Comparison of ENCODE assay signal across 19 cellular contexts in the genomic region with DNA sequence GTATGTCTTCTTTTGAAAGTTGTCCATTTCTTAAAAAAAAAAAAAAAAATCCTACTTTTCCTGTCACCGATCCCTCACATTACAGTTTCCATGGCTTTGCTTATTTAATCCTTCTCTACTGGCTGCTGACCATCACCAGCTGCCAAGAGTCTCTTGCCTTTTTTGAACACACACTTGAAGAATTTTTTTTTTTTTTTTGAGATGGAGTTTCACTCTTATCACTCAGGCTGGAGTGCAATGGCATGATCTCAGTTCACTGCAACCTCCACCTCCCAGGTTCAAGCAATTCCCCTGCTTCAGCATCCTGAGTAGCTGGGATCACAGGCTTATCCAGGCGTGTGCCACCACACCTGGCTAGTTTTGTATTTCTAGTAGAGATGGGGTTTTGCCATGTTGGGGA.
DNase-seq lines count a peak whose midpoint lies in the region; ATAC-seq and TF ChIP-seq lines count a peak whose summit lies in the region.
"Had no signal": no experiment of that assay in that cellular context is flagged by ENCODE, and none has a peak within 500 bp of the region (broad histone marks: within the 10 kb centered on the region; RNA-seq: fewer than 3 reads in every experiment).

No MANE protein-coding gene starts in this region.

- CTCF ChIA-PET in CD8-positive, alpha-beta T cell (lab: Charles Lee) = no interaction called here

- H3K36me3 Mint-ChIP-seq in activated naive CD8-positive, alpha-beta T cell treated with anti-CD3 and anti-CD28 coated beads, Interleukin-2, amount 10 ng/mL, durations not matched to agents 7 days and 5 days = no peaks in the 10 kb centered on the region
- no peaks in the 10 kb centered on the region for H3K36me3 Mint-ChIP-seq in activated naive CD8-positive, alpha-beta T cell treated with anti-CD3 and anti-CD28 coated beads for 36 hours
- H3K36me3 Mint-ChIP-seq in CD8-positive, alpha-beta T cell = no peaks in the 10 kb centered on the region
- H3K36me3 Mint-ChIP-seq: CD14-positive monocyte; CD4-positive, alpha-beta memory T cell; CD4-positive, CD25-positive, alpha-beta regulatory T cell had no signal

- H3K4me1 Mint-ChIP-seq in activated naive CD8-positive, alpha-beta T cell treated with anti-CD3 and anti-CD28 coated beads, Interleukin-2, amount 10 ng/mL, durations not matched to agents 7 days and 5 days = no peaks in the 10 kb centered on the region
- no peaks in the 10 kb centered on the region for H3K4me1 Mint-ChIP-seq in activated naive CD8-positive, alpha-beta T cell treated with anti-CD3 and anti-CD28 coated beads for 36 hours
- H3K4me1 Mint-ChIP-seq in CD8-positive, alpha-beta T cell (ENCODE audit: low read depth) = no peaks in the 10 kb centered on the region
- H3K4me1 Mint-ChIP-seq: CD14-positive monocyte; CD4-positive, alpha-beta memory T cell; CD4-positive, CD25-positive, alpha-beta regulatory T cell had no signal

- H3K27ac ChIP-seq in lower lobe of right lung (no peak overlapping the region), thyroid gland (peak overlapping the region; percentile 39 to 79 (median 68))
- H3K27ac ChIP-seq in CD8-positive, alpha-beta T cell (ENCODE audit: low read depth, low read length) = no peak overlapping the region
- H3K27ac ChIP-seq: BLaER1 had no signal

- no peaks in the 10 kb centered on the region for H3K9me3 Mint-ChIP-seq in activated naive CD8-positive, alpha-beta T cell treated with anti-CD3 and anti-CD28 coated beads, Interleukin-2, amount 10 ng/mL, durations not matched to agents 7 days and 5 days
- no peaks in the 10 kb centered on the region for H3K9me3 Mint-ChIP-seq in activated naive CD8-positive, alpha-beta T cell treated with anti-CD3 and anti-CD28 coated beads for 36 hours
- H3K9me3 Mint-ChIP-seq in CD8-positive, alpha-beta T cell = no peaks in the 10 kb centered on the region

- no peaks in the 10 kb centered on the region for H3K27me3 ChIP-seq in lower lobe of right lung (ENCODE audit: low read depth)
- no peaks in the 10 kb centered on the region for H3K27me3 ChIP-seq in thyroid gland
- no peaks in the 10 kb centered on the region for H3K27me3 ChIP-seq in CD8-positive, alpha-beta T cell (ENCODE audit: insufficient read depth, low read length)
- H3K27me3 ChIP-seq: BE2C, BLaER1 had no signal

- H3K4me3 Mint-ChIP-seq in activated naive CD8-positive, alpha-beta T cell treated with anti-CD3 and anti-CD28 coated beads, Interleukin-2, amount 10 ng/mL, durations not matched to agents 7 days and 5 days = no peak overlapping the region
- no peak overlapping the region for H3K4me3 Mint-ChIP-seq in activated naive CD8-positive, alpha-beta T cell treated with anti-CD3 and anti-CD28 coated beads for 36 hours
- H3K4me3 Mint-ChIP-seq in CD8-positive, alpha-beta T cell = no peak overlapping the region
- H3K4me3 Mint-ChIP-seq: CD14-positive monocyte; CD4-positive, alpha-beta memory T cell; CD4-positive, CD25-positive, alpha-beta regulatory T cell had no signal

- H3K4me1 ChIP-seq in lower lobe of right lung = peaks cover 8% of the 10 kb centered on the region
- peaks cover 14 to 15% of the 10 kb centered on the region in 2 donors for H3K4me1 ChIP-seq in thyroid gland
- H3K4me1 ChIP-seq in CD8-positive, alpha-beta T cell (ENCODE audit: insufficient read depth, low read length) = no peaks in the 10 kb centered on the region
- H3K4me1 ChIP-seq: BE2C, BLaER1, Caco-2 had no signal

- DNase-seq in activated naive CD8-positive, alpha-beta T cell treated with anti-CD3 and anti-CD28 coated beads, Interleukin-2, amount 10 ng/mL, durations not matched to agents 7 days and 5 days = no peak
- DNase-seq in activated naive CD8-positive, alpha-beta T cell treated with anti-CD3 and anti-CD28 coated beads for 36 hours = no peak
- no peak for DNase-seq in lower lobe of right lung
- peak; percentile 65 to 73 for DNase-seq in thyroid gland
- no peak for DNase-seq in CD8-positive, alpha-beta T cell
- DNase-seq in stimulated activated CD4-positive, alpha-beta T cell treated with anti-CD3 and anti-CD28 coated beads, Interleukin-2, amount 100 ng/mL, for 24 hours = no peak
- DNase-seq in activated CD8-positive, alpha-beta memory T cell treated with anti-CD3 and anti-CD28 coated beads, Interleukin-2, amount 50 U/mL, for 4 hours = no peak
- DNase-seq: 8988T; ACHN; BE2C; C1 segment of cervical spinal cord; Caco-2; Calu3; CD4-positive, alpha-beta memory T cell; CD4-positive, CD25-positive, alpha-beta regulatory T cell; DMS79 treated with DMSO at 0.1 percent for 48 hours; GF-D8 had no signal

- POLR2A ChIA-PET in activated naive CD8-positive, alpha-beta T cell treated with anti-CD3 and anti-CD28 coated beads, Interleukin-2, amount 10 ng/mL, durations not matched to agents 7 days and 5 days (lab: Charles Lee) = no interaction called here
- POLR2A ChIA-PET in CD8-positive, alpha-beta T cell (lab: Charles Lee) = no interaction called here

- H3K27me3 Mint-ChIP-seq in activated naive CD8-positive, alpha-beta T cell treated with anti-CD3 and anti-CD28 coated beads, Interleukin-2, amount 10 ng/mL, durations not matched to agents 7 days and 5 days = peaks cover 6% of the 10 kb centered on the region
- peaks cover 23% of the 10 kb centered on the region for H3K27me3 Mint-ChIP-seq in activated naive CD8-positive, alpha-beta T cell treated with anti-CD3 and anti-CD28 coated beads for 36 hours
- peaks cover 16% of the 10 kb centered on the region for H3K27me3 Mint-ChIP-seq in CD8-positive, alpha-beta T cell (ENCODE audit: low read depth)

- peak overlapping the region; percentile 18 for H3K27ac Mint-ChIP-seq in activated naive CD8-positive, alpha-beta T cell treated with anti-CD3 and anti-CD28 coated beads, Interleukin-2, amount 10 ng/mL, durations not matched to agents 7 days and 5 days
- no peak overlapping the region for H3K27ac Mint-ChIP-seq in activated naive CD8-positive, alpha-beta T cell treated with anti-CD3 and anti-CD28 coated beads for 36 hours
- H3K27ac Mint-ChIP-seq in CD8-positive, alpha-beta T cell = no peak overlapping the region
- H3K27ac Mint-ChIP-seq: CD14-positive monocyte; CD4-positive, alpha-beta memory T cell; CD4-positive, CD25-positive, alpha-beta regulatory T cell had no signal

- intact Hi-C loops in lower lobe of right lung (cut with DNase I) = no loop called here
- intact Hi-C loops in thyroid gland (cut with DNase I) = no loop called here
- intact Hi-C loops in CD8-positive, alpha-beta T cell (cut with DNase I, micrococcal nuclease) = no loop called here

- no peak overlapping the region for H3K4me3 ChIP-seq in lower lobe of right lung
- H3K4me3 ChIP-seq in thyroid gland (replicated peaks in 1 of 3) = no peak overlapping the region
- H3K4me3 ChIP-seq in CD8-positive, alpha-beta T cell (ENCODE audit: low read depth, low read length) = no peak overlapping the region
- H3K4me3 ChIP-seq: BLaER1 had no signal

- H3K9me3 ChIP-seq in lower lobe of right lung (no peaks in the 10 kb centered on the region), thyroid gland (no peaks in the 10 kb centered on the region)
- H3K9me3 ChIP-seq in CD8-positive, alpha-beta T cell (ENCODE audit: low read length) = no peaks in the 10 kb centered on the region
- H3K9me3 ChIP-seq: BE2C, BLaER1, Caco-2 had no signal

- TF ChIP-seq CTCF in lower lobe of right lung (IDR thresholded peaks at IDR 0.05) = no peak
- no peak for TF ChIP-seq CTCF in thyroid gland (IDR thresholded peaks at IDR 0.05)
- no peak for TF ChIP-seq CTCF in CD8-positive, alpha-beta T cell (IDR thresholded peaks at IDR 0.05)

- no peak for TF ChIP-seq POLR2A in thyroid gland (IDR thresholded peaks at IDR 0.05)

- H3K36me3 ChIP-seq in lower lobe of right lung (no peaks in the 10 kb centered on the region), thyroid gland (no peaks in the 10 kb centered on the region)
- H3K36me3 ChIP-seq in CD8-positive, alpha-beta T cell (ENCODE audit: insufficient read depth, low read length) = no peaks in the 10 kb centered on the region
- H3K36me3 ChIP-seq: BE2C, BLaER1 had no signal

- 24 to 27% methylated on average over 2 of the region's 2 CpGs for WGBS in thyroid gland, 2 donors

- no peak for ATAC-seq in activated naive CD8-positive, alpha-beta T cell treated with anti-CD3 and anti-CD28 coated beads, Interleukin-2, amount 10 ng/mL, durations not matched to agents 7 days and 5 days (ENCODE audit: low read depth)
- peak; percentile 65 to 82 for ATAC-seq in lower lobe of right lung
- ATAC-seq in CD8-positive, alpha-beta T cell = no peak

Comparison
In these comparisons a context has a peak if more than half of its experiments do, and no peak if none do; other contexts are left out.
1. ATAC-seq: peak in lower lobe of right lung (2 of 2); none in activated naive CD8-positive, alpha-beta T cell treated with anti-CD3 and anti-CD28 coated beads, Interleukin-2, amount 10 ng/mL, durations not matched to agents 7 days and 5 days (single experiment) and CD8-positive, alpha-beta T cell (single experiment).
2. DNase-seq: peak in thyroid gland (2 of 2); none in activated naive CD8-positive, alpha-beta T cell treated with anti-CD3 and anti-CD28 coated beads, Interleukin-2, amount 10 ng/mL, durations not matched to agents 7 days and 5 days (single experiment), activated naive CD8-positive, alpha-beta T cell treated with anti-CD3 and anti-CD28 coated beads for 36 hours (single experiment), lower lobe of right lung (single experiment), CD8-positive, alpha-beta T cell (0 of 7), stimulated activated CD4-positive, alpha-beta T cell treated with anti-CD3 and anti-CD28 coated beads, Interleukin-2, amount 100 ng/mL, for 24 hours (0 of 2) and activated CD8-positive, alpha-beta memory T cell treated with anti-CD3 and anti-CD28 coated beads, Interleukin-2, amount 50 U/mL, for 4 hours (single experiment).
3. H3K27ac ChIP-seq: peak in thyroid gland (3 of 3); none in lower lobe of right lung (single experiment) and CD8-positive, alpha-beta T cell (single experiment).